12 cellular contexts compared by ENCODE assay signal in the genomic region with DNA sequence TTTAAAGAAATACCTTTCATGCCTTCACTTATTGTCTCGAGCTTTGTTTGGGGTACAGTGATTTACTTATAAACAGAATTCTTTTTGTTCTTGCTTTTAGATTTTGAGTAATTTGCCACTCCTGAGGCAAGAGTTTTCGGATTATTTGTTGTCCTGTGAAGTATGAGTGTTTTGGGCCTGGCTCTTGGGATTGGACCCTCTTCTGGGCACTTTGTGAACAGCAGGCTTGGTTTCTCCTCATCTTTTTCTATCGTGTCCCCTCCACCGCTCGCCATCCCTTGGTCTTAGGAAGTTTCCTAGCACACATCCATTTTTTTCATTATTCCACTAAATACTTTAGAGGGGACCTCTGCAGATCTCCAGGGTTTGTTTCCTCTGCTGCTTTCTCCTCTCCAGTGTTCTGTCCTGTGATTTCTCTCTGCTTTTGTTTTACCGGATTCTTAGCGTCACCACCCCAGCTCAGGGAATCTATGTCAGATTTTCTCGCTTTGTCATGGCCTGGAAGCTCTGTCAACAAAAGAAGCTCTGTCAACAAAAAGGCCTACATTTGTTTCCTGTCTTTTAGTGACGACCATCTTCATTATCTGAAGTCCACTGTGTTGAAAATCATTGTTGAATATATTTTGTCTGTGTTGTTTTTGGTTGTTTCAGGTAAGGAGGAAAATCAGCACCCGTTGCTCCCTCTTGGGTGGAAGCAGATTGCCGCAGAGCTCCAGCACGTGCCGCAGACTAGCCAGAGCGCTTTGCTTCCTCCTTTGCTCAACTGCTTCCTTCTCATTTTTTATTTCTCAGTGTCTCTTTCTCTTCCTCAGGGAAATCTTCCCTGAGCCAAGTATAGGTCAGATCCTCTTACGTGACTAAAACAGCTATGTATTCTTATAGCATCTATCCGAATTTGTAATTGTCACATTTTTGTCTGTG. TPM values are rescaled to one million over a fixed set of nuclear protein-coding genes. Genes with fewer than 3 reads are reported as not detected.
A peak's percentile ranks its signal among the peaks of the same experiment; 100 is the strongest.
DNase-seq lines count a peak whose midpoint lies in the region; ATAC-seq and TF ChIP-seq lines count a peak whose summit lies in the region.
"Had no signal": no experiment of that assay in that cellular context is flagged by ENCODE, and none has a peak within 500 bp of the region (broad histone marks: within the 10 kb centered on the region; RNA-seq: fewer than 3 reads in every experiment).

No MANE protein-coding gene starts in this region.

- no peaks in the 10 kb centered on the region for H3K79me2 ChIP-seq in OCI-LY1 (ENCODE audit: insufficient read depth, low read length)

- intact Hi-C loops in spleen (cut with DNase I; ENCODE audit: low total_unique reads): no loop called here
- intact Hi-C loops in naive thymus-derived CD4-positive, alpha-beta T cell (cut with micrococcal nuclease): no loop called here

- no peaks in the 10 kb centered on the region for H3K4me1 ChIP-seq in OCI-LY1 (ENCODE audit: insufficient read depth, low read length, severe bottlenecking)
- no peaks in the 10 kb centered on the region for H3K4me1 ChIP-seq in spleen
- H3K4me1 ChIP-seq in naive thymus-derived CD4-positive, alpha-beta T cell (ENCODE audit: control insufficient read depth in 2 of 2, insufficient read depth in 2 of 2, low read length in 2 of 2): no peaks in the 10 kb centered on the region

- CTCF ChIA-PET in naive thymus-derived CD4-positive, alpha-beta T cell (lab: Charles Lee): no interaction called here

- H3K9ac ChIP-seq in OCI-LY1 (ENCODE audit: low read length): no peak overlapping the region

- H3K9me3 ChIP-seq in OCI-LY1 (ENCODE audit: low read length) (no peaks in the 10 kb centered on the region), spleen (no peaks in the 10 kb centered on the region)
- no peaks in the 10 kb centered on the region for H3K9me3 ChIP-seq in naive thymus-derived CD4-positive, alpha-beta T cell (ENCODE audit: control insufficient read depth in 2 of 3, low read length in 3 of 3)

- no peak for ATAC-seq in GM19397 (IDR thresholded peaks at IDR 0.05; ENCODE audit: unreplicated experiment)
- ATAC-seq in naive thymus-derived CD4-positive, alpha-beta T cell: no peak

- H3K27me3 Mint-ChIP-seq in progenitor cell of endocrine pancreas: peaks cover 3% of the 10 kb centered on the region
- peaks cover 33 to 51% (median 47%) of the 10 kb centered on the region in 5 donors for H3K27me3 Mint-ChIP-seq in naive thymus-derived CD4-positive, alpha-beta T cell

- DNase-seq in NCI-H82 (lab: John Stamatoyannopoulos, UW): peak; percentile 21
- no peak for DNase-seq in NCI-H82 treated with DMSO at 0.1 percent for 48 hours (lab: John Stamatoyannopoulos, UW; ENCODE audit: unreplicated experiment)
- no peak for DNase-seq in epithelial cell of esophagus (ENCODE audit: low read depth)
- DNase-seq in progenitor cell of endocrine pancreas (ENCODE audit: low spot score, unreplicated experiment): peak; percentile 15
- no peak for DNase-seq in spleen
- no peak for DNase-seq in naive thymus-derived CD4-positive, alpha-beta T cell
- DNase-seq: midbrain; stimulated activated CD4-positive, alpha-beta T cell treated with anti-CD3 and anti-CD28 coated beads, Interleukin-4, amount 100 ng/mL, for 1 hour had no signal

- H3K27ac Mint-ChIP-seq in progenitor cell of endocrine pancreas: no peak overlapping the region
- H3K27ac Mint-ChIP-seq in naive thymus-derived CD4-positive, alpha-beta T cell: no peak overlapping the region

- H3K36me3 Mint-ChIP-seq in progenitor cell of endocrine pancreas (ENCODE audit: insufficient read depth): no peaks in the 10 kb centered on the region
- no peaks in the 10 kb centered on the region for H3K36me3 Mint-ChIP-seq in naive thymus-derived CD4-positive, alpha-beta T cell

- H3K9me2 ChIP-seq in OCI-LY1 (ENCODE audit: low read depth, low read length): no peaks in the 10 kb centered on the region

- peak overlapping the region; percentile 43 for H3K4me3 Mint-ChIP-seq in progenitor cell of endocrine pancreas (ENCODE audit: low read depth)
- H3K4me3 Mint-ChIP-seq in naive thymus-derived CD4-positive, alpha-beta T cell: no peak overlapping the region

- no peak overlapping the region for H3K4me2 ChIP-seq in OCI-LY1 (ENCODE audit: low read length)

- peaks cover 5% of the 10 kb centered on the region for H3K4me1 Mint-ChIP-seq in progenitor cell of endocrine pancreas (ENCODE audit: low read depth)
- no peaks in the 10 kb centered on the region for H3K4me1 Mint-ChIP-seq in naive thymus-derived CD4-positive, alpha-beta T cell

- no peak overlapping the region for H3K27ac ChIP-seq in OCI-LY1 (ENCODE audit: low read depth, low read length, poor library complexity, severe bottlenecking)
- H3K27ac ChIP-seq in spleen: no peak overlapping the region
- no peak overlapping the region for H3K27ac ChIP-seq in naive thymus-derived CD4-positive, alpha-beta T cell (ENCODE audit: low read depth, low read length)
- H3K27ac ChIP-seq: coronary artery had no signal

- no peaks in the 10 kb centered on the region for H3K9me3 Mint-ChIP-seq in progenitor cell of endocrine pancreas (ENCODE audit: low read depth)
- H3K9me3 Mint-ChIP-seq in naive thymus-derived CD4-positive, alpha-beta T cell: peaks cover 0 to 2% (median 0%) of the 10 kb centered on the region in 11 donors

- no peak for TF ChIP-seq POLR2A in spleen (IDR thresholded peaks at IDR 0.05)

- H3K4me3 ChIP-seq in OCI-LY1 (ENCODE audit: low read depth, low read length, poor library complexity, severe bottlenecking) (no peak overlapping the region), epithelial cell of esophagus (ENCODE audit: low read length) (no peak overlapping the region), spleen (no peak overlapping the region)
- H3K4me3 ChIP-seq in naive thymus-derived CD4-positive, alpha-beta T cell (ENCODE audit: low read length): no peak overlapping the region
- H3K4me3 ChIP-seq: coronary artery had no signal

- H3K27me3 ChIP-seq in OCI-LY1 (ENCODE audit: insufficient read depth, low read length) (no peaks in the 10 kb centered on the region), spleen (replicated peaks in 1 of 7) (peaks cover 0 to 15% (median 0%) of the 10 kb centered on the region in 7 donors)
- H3K27me3 ChIP-seq in naive thymus-derived CD4-positive, alpha-beta T cell (ENCODE audit: control insufficient read depth in 2 of 2, insufficient read depth in 2 of 2, low read length in 2 of 2): no peaks in the 10 kb centered on the region

- 55 to 69% (median 61%) methylated on average over 16 of the region's 16 CpGs for WGBS in spleen, 5 donors

- no peak overlapping the region for H2AFZ ChIP-seq in OCI-LY1 (ENCODE audit: low read length)

- H4K20me1 ChIP-seq in OCI-LY1 (ENCODE audit: insufficient read depth, low read length): no peaks in the 10 kb centered on the region

- TF ChIP-seq CTCF in OCI-LY1 (IDR thresholded peaks at IDR 0.05; ENCODE audit: low read length): peak; percentile 20; the same call in 1 of the 2 replicates
- peak; percentile 40 for TF ChIP-seq CTCF in epithelial cell of esophagus (IDR thresholded peaks at IDR 0.05; ENCODE audit: insufficient read depth, low read depth, low read length, missing control alignments)
- TF ChIP-seq CTCF in progenitor cell of endocrine pancreas (IDR thresholded peaks at IDR 0.05; ENCODE audit: unreplicated experiment): peak; percentile 64
- TF ChIP-seq CTCF in spleen (IDR thresholded peaks at IDR 0.05 in 8 of 11, conservative IDR thresholded peaks at IDR 0.05 in 3 of 11): no peak

- no peaks in the 10 kb centered on the region for H3F3A ChIP-seq in OCI-LY1 (ENCODE audit: insufficient read depth, low read length)

- POLR2A ChIA-PET in naive thymus-derived CD4-positive, alpha-beta T cell (lab: Charles Lee): no interaction called here

- H3K36me3 ChIP-seq in OCI-LY1 (ENCODE audit: insufficient read depth, low read length) (no peaks in the 10 kb centered on the region), spleen (no peaks in the 10 kb centered on the region)
- H3K36me3 ChIP-seq in naive thymus-derived CD4-positive, alpha-beta T cell (ENCODE audit: control insufficient read depth in 2 of 3, insufficient read depth in 3 of 3, low read length in 3 of 3): no peaks in the 10 kb centered on the region

RNA-seq across cellular contexts. Expression of a gene that starts 27.8 kb away (rescaled TPM):
- total RNA-seq in progenitor cell of endocrine pancreas: not detected in 2 replicates
- not detected for total RNA-seq in spleen
- polyA plus RNA-seq in spleen: not detected
- not detected for total RNA-seq in naive thymus-derived CD4-positive, alpha-beta T cell
- polyA plus RNA-seq in naive thymus-derived CD4-positive, alpha-beta T cell: not detected
- total RNA-seq: NCI-H460 had no signal

Comparison
In these comparisons a context has a peak if more than half of its experiments do, and no peak if none do; other contexts are left out.
1. DNase-seq: peak in NCI-H82 (single experiment) and progenitor cell of endocrine pancreas (single experiment); none in NCI-H82 treated with DMSO at 0.1 percent for 48 hours (single experiment), epithelial cell of esophagus (single experiment), spleen (single experiment) and naive thymus-derived CD4-positive, alpha-beta T cell (0 of 9).
2. CTCF ChIP-seq: peak in OCI-LY1 (single experiment), epithelial cell of esophagus (single experiment) and progenitor cell of endocrine pancreas (single experiment); none in spleen (0 of 11).